25 cellular contexts compared by ENCODE assay signal in genomic region chr6:93358435-93358834, GRCh38.
"Had no signal": no experiment of that assay in that cellular context is flagged by ENCODE, and none has a peak within 500 bp of the region (broad histone marks: within the 10 kb centered on the region; RNA-seq: fewer than 3 reads in every experiment).

No MANE protein-coding gene starts in this region.

- H3K27ac ChIP-seq: ascending aorta, body of pancreas had no signal

- H3K9me3 Mint-ChIP-seq: activated naive CD4-positive, alpha-beta T cell treated with anti-CD3 and anti-CD28 coated beads, Interleukin-2, amount 50 U/mL, for 72 hours; activated naive CD8-positive, alpha-beta T cell treated with anti-CD3 and anti-CD28 coated beads, Interleukin-2, amount 50 U/mL, for 24 hours; T-helper 1 cell treated with Interleukin-12 subunit alpha and Interleukin-12 subunit beta and Interleukin-4 antibody, amounts not matched to agents 30 μg/mL and 1 μg/mL, for 36 hours had no signal

- H3K4me3 Mint-ChIP-seq: activated CD8-positive, alpha-beta T cell treated with anti-CD3 and anti-CD28 coated beads, Interleukin-2, amount 10 ng/mL, durations not matched to agents 7 days and 5 days; activated naive CD8-positive, alpha-beta T cell treated with anti-CD3 and anti-CD28 coated beads, Interleukin-2, amount 50 U/mL, for 24 hours; T-helper 1 cell treated with Interleukin-12 subunit alpha and Interleukin-12 subunit beta and Interleukin-4 antibody, amounts not matched to agents 30 μg/mL and 1 μg/mL, for 36 hours had no signal

- H3K4me1 Mint-ChIP-seq: activated naive CD8-positive, alpha-beta T cell treated with anti-CD3 and anti-CD28 coated beads, Interleukin-2, amount 50 U/mL, for 24 hours had no signal

- H3K36me3 Mint-ChIP-seq: activated naive CD4-positive, alpha-beta T cell treated with anti-CD3 and anti-CD28 coated beads, Interleukin-2, amount 50 U/mL, for 72 hours had no signal

- H3K27ac Mint-ChIP-seq: activated CD8-positive, alpha-beta T cell treated with anti-CD3 and anti-CD28 coated beads, Interleukin-2, amount 10 ng/mL, durations not matched to agents 7 days and 5 days; activated naive CD8-positive, alpha-beta T cell treated with anti-CD3 and anti-CD28 coated beads, Interleukin-2, amount 50 U/mL, for 24 hours; T-helper 1 cell treated with Interleukin-12 subunit alpha and Interleukin-12 subunit beta and Interleukin-4 antibody, amounts not matched to agents 30 μg/mL and 1 μg/mL, for 36 hours had no signal

- DNase-seq: activated CD4-positive, alpha-beta T cell treated with anti-CD3 and anti-CD28 coated beads for 48 hours; activated CD4-positive, alpha-beta T cell treated with anti-CD3 and anti-CD28 coated beads, Interleukin-2, amount 50 U/mL, for 4 hours; activated CD4-positive, CD25-positive, alpha-beta regulatory T cell treated with anti-CD3 and anti-CD28 coated beads, Interleukin-2, amount 50 U/mL, for 72 hours; activated CD8-positive, alpha-beta memory T cell treated with anti-CD3 and anti-CD28 coated beads, Interleukin-2, amount 50 U/mL, for 48 hours; activated CD8-positive, alpha-beta T cell treated with anti-CD3 and anti-CD28 coated beads, Interleukin-2, amount 10 ng/mL, durations not matched to agents 7 days and 5 days; activated naive CD8-positive, alpha-beta T cell treated with anti-CD3 and anti-CD28 coated beads, Interleukin-2, amount 50 U/mL, for 24 hours; activated T-cell treated with anti-CD3 and anti-CD28 coated beads, Interleukin-2, amount 50 U/mL, for 1 hour; amniotic stem cell; central memory CD4-positive, alpha-beta T cell; Kasumi-1; NCI-H1048; NCI-H1417 treated with DMSO at 0.1 percent for 48 hours; NCI-H187; NCI-H2081; NCI-H2171 treated with DMSO at 0.1 percent for 48 hours; NCI-H345; NCI-H510A; NCI-H526 treated with DMSO at 0.1 percent for 48 hours; NCI-H82; PC-3; SHP77 treated with DMSO at 0.1 percent for 48 hours had no signal

- H3K4me3 ChIP-seq: ascending aorta, body of pancreas had no signal

- H3K4me1 ChIP-seq: ascending aorta, body of pancreas had no signal

- H3K36me3 ChIP-seq: ascending aorta had no signal

- H3K27me3 Mint-ChIP-seq: activated naive CD8-positive, alpha-beta T cell treated with anti-CD3 and anti-CD28 coated beads, Interleukin-2, amount 50 U/mL, for 24 hours had no signal

- H3K9me3 ChIP-seq: ascending aorta, body of pancreas had no signal

- ATAC-seq: activated CD8-positive, alpha-beta T cell treated with anti-CD3 and anti-CD28 coated beads, Interleukin-2, amount 10 ng/mL, durations not matched to agents 7 days and 5 days; activated naive CD4-positive, alpha-beta T cell treated with anti-CD3 and anti-CD28 coated beads, Interleukin-2, amount 50 U/mL, for 72 hours; activated naive CD8-positive, alpha-beta T cell treated with anti-CD3 and anti-CD28 coated beads, Interleukin-2, amount 50 U/mL, for 24 hours; body of pancreas; PC-3 had no signal
